In genomic region chr13:46667687-46668281, GRCh38 we compare ENCODE assay signal across 7 cellular contexts.
DNase-seq lines count a peak whose midpoint lies in the region; ATAC-seq lines count a peak whose summit lies in the region.

No MANE protein-coding gene starts in this region.

- DNase-seq in activated naive CD8-positive, alpha-beta T cell treated with anti-CD3 and anti-CD28 coated beads, Interleukin-2, amount 50 U/mL, for 24 hours = no peak
- no peak for DNase-seq in sciatic nerve (ENCODE audit: low spot score)
- no peak for DNase-seq in GOT3 (lab: John Stamatoyannopoulos, UW)
- no peak for DNase-seq in NCI-H2107 (lab: John Stamatoyannopoulos, UW)

- no peaks in the 10 kb centered on the region for H3K9me3 Mint-ChIP-seq in activated naive CD8-positive, alpha-beta T cell treated with anti-CD3 and anti-CD28 coated beads, Interleukin-2, amount 50 U/mL, for 24 hours

- no peaks in the 10 kb centered on the region for H3K27me3 Mint-ChIP-seq in activated naive CD8-positive, alpha-beta T cell treated with anti-CD3 and anti-CD28 coated beads, Interleukin-2, amount 50 U/mL, for 24 hours

- peak overlapping the region; percentile 83 for H3K4me3 Mint-ChIP-seq in activated naive CD8-positive, alpha-beta T cell treated with anti-CD3 and anti-CD28 coated beads, Interleukin-2, amount 50 U/mL, for 24 hours

- H3K4me1 Mint-ChIP-seq in activated naive CD8-positive, alpha-beta T cell treated with anti-CD3 and anti-CD28 coated beads, Interleukin-2, amount 50 U/mL, for 24 hours = peaks cover 57% of the 10 kb centered on the region

- H3K27ac Mint-ChIP-seq in activated naive CD8-positive, alpha-beta T cell treated with anti-CD3 and anti-CD28 coated beads, Interleukin-2, amount 50 U/mL, for 24 hours = peak overlapping the region; percentile 88

- ATAC-seq in GM19035 (IDR thresholded peaks at IDR 0.05; ENCODE audit: unreplicated experiment) (peak; percentile 63), HG03045 (IDR thresholded peaks at IDR 0.05; ENCODE audit: unreplicated experiment) (peak; percentile 60), sciatic nerve (peak; percentile 33), HG02571 (IDR thresholded peaks at IDR 0.05; ENCODE audit: unreplicated experiment) (no peak)
- ATAC-seq in activated naive CD8-positive, alpha-beta T cell treated with anti-CD3 and anti-CD28 coated beads, Interleukin-2, amount 50 U/mL, for 24 hours = peak; percentile 61

- intact Hi-C loops in sciatic nerve (cut with DNase I) = no loop called here

- peaks cover 13% of the 10 kb centered on the region for H3K36me3 Mint-ChIP-seq in activated naive CD8-positive, alpha-beta T cell treated with anti-CD3 and anti-CD28 coated beads, Interleukin-2, amount 50 U/mL, for 24 hours (ENCODE audit: low read depth)
